Comparison of ENCODE assay signal across 2 cellular contexts in genomic region chr3:179687967-179688535, GRCh38.
TF ChIP-seq lines count a peak whose summit lies in the region.

No MANE protein-coding gene starts in this region.

TF ChIP-seq in HepG2, 621 proteins besides CTCF, POLR2A, EP300 and RAD21:
- TF ChIP-seq MAFK (conservative IDR thresholded peaks at IDR 0.05 in 1 of 2, IDR thresholded peaks at IDR 0.05 in 1 of 2; ENCODE audit: low read length in 2 of 2) (peak; percentile 26 to 52; a peak in 2 of 4 replicates), TBX3 (IDR thresholded peaks at IDR 0.05; ENCODE audit: borderline replicate concordance) (no peak), MAFF (IDR thresholded peaks at IDR 0.05; ENCODE audit: low read depth, low read length) (peak; percentile 3; the same call in 1 of the 2 replicates), ZNF205 (CRISPR knock-in tag; IDR thresholded peaks at IDR 0.05) (no peak)

TF ChIP-seq in IMR-90, 13 proteins besides CTCF, POLR2A, EP300 and RAD21:
- TF ChIP-seq RFX5 (IDR thresholded peaks at IDR 0.05; ENCODE audit: low read depth, low read length) = no peak
- peak; percentile 32; the same call in 1 of the 2 replicates for TF ChIP-seq MAFK (IDR thresholded peaks at IDR 0.05; ENCODE audit: low read depth, low read length)
